10 cellular contexts compared by ENCODE assay signal in genomic region chr3:158091526-158091925, GRCh38. TPM values are rescaled to one million over a fixed set of nuclear protein-coding genes. Genes with fewer than 3 reads are reported as not detected.
A peak's percentile ranks its signal among the peaks of the same experiment; 100 is the strongest.
DNase-seq lines count a peak whose midpoint lies in the region; ATAC-seq and TF ChIP-seq lines count a peak whose summit lies in the region.
"Had no signal": no experiment of that assay in that cellular context is flagged by ENCODE, and none has a peak within 500 bp of the region (broad histone marks: within the 10 kb centered on the region; RNA-seq: fewer than 3 reads in every experiment).

No MANE protein-coding gene starts in this region.

- H3K27ac ChIP-seq in GM23248 (no peak overlapping the region), psoas muscle (no peak overlapping the region)

- H2AFZ ChIP-seq in GM23248, result 0 out of 2 replicates have a peak overlapping the region, but pooled peaks have one; percentile 19

- no peaks in the 10 kb centered on the region for H3K9me2 ChIP-seq in GM23248 (ENCODE audit: insufficient read depth)

- DNase-seq in GM23248 (peak; percentile 56), NCI-H69 (lab: John Stamatoyannopoulos, UW) (peak; percentile 23), epidermal melanocyte (ENCODE audit: insufficient read length, low spot score) (peak; percentile 63), psoas muscle (no peak), NAMALWA (ENCODE audit: low spot score) (no peak)
- no peak for DNase-seq in activated CD4-positive, CD25-positive, alpha-beta regulatory T cell treated with anti-CD3 and anti-CD28 coated beads, Interleukin-2, amount 50 U/mL, for 72 hours
- DNase-seq in effector CD8-positive, alpha-beta T cell (lab: John Stamatoyannopoulos, UW), result no peak
- DNase-seq: activated CD8-positive, alpha-beta T cell treated with anti-CD3 and anti-CD28 coated beads for 36 hours; PC-3 had no signal

- H3K4me1 ChIP-seq in GM23248 (ENCODE audit: insufficient read depth) (no peaks in the 10 kb centered on the region), psoas muscle (no peaks in the 10 kb centered on the region)

- H3K27me3 ChIP-seq in GM23248 (replicated peaks; ENCODE audit: insufficient read depth) (no peaks in the 10 kb centered on the region), psoas muscle (ENCODE audit: insufficient read depth in 3 of 3, low read length in 2 of 3) (peaks cover 14 to 42% (median 16%) of the 10 kb centered on the region in 3 donors)

- no peak for ATAC-seq in psoas muscle
- ATAC-seq: activated CD8-positive, alpha-beta T cell treated with anti-CD3 and anti-CD28 coated beads for 36 hours; left lobe of liver; PC-3 had no signal

- in situ Hi-C loops in GM23248 (cut with MboI), result no loop called here

- peak; percentile 13 for TF ChIP-seq CTCF in psoas muscle (IDR thresholded peaks at IDR 0.05)

- intact Hi-C loops in psoas muscle (cut with DNase I), result loop anchor here in 1 of 2 donors (5.0 kb wide), 1 partner anchor 341 kb away; no protein-coding TSS in a partner anchor

- no peak overlapping the region for H3K4me2 ChIP-seq in GM23248 (ENCODE audit: unreplicated experiment)

- H3K9me3 ChIP-seq in GM23248 (ENCODE audit: low read depth), result no peaks in the 10 kb centered on the region
- no peaks in the 10 kb centered on the region for H3K9me3 ChIP-seq in psoas muscle

- no peaks in the 10 kb centered on the region for H3F3A ChIP-seq in GM23248 (ENCODE audit: insufficient read depth)

- H3K9ac ChIP-seq in GM23248, result no peak overlapping the region

- H3K79me2 ChIP-seq in GM23248 (ENCODE audit: insufficient read depth), result no peaks in the 10 kb centered on the region

- H4K20me1 ChIP-seq in GM23248 (ENCODE audit: insufficient read depth), result no peaks in the 10 kb centered on the region

- peaks cover 6% of the 10 kb centered on the region; the same call in 1 of the 2 replicates for H3K36me3 ChIP-seq in GM23248 (ENCODE audit: low read depth)
- H3K36me3 ChIP-seq in psoas muscle (ENCODE audit: insufficient read depth in 1 of 2, low read depth in 1 of 2), result no peaks in the 10 kb centered on the region

- WGBS in GM23248 (ENCODE audit: low coverage in 1 of 2, low lambda C conversion rate in 2 of 2, missing lambda C conversion rate in 2 of 2), 2 experiments, result 37 to 42% methylated on average over 5 of the region's 5 CpGs
- WGBS in psoas muscle, 3 donors, result 18 to 31% (median 27%) methylated on average over 5 of the region's 5 CpGs

- H3K4me3 ChIP-seq in GM23248 (no peak overlapping the region), psoas muscle (no peak overlapping the region)

RNA-seq across cellular contexts. Expression of gene SHOX2, which starts 14.7 kb away (rescaled TPM):
- total RNA-seq in GM23248 (2014; rRNA removed; shearing (Covaris generic)), result 16.1 and 17.7 TPM in 2 replicates
- 10.5 and 10.6 TPM in 2 replicates for polyA plus RNA-seq in GM23248 (2016; fragmentation: Nextera tagmentation; extraction: Ambion mirVana)
- total RNA-seq in psoas muscle, result under 1 TPM in 3 of 4 donors, not detected in 1; 0.13 to 0.24 (median 0.20) TPM
- polyA plus RNA-seq in psoas muscle, result under 1 TPM; 0.22 to 0.34 (median 0.30) TPM
- total RNA-seq: activated CD8-positive, alpha-beta T cell treated with anti-CD3 and anti-CD28 coated beads for 36 hours; left lobe of liver had no signal

RNA-seq across cellular contexts. Expression of gene RSRC1, which starts 18.4 kb away (rescaled TPM):
- 30.7 and 34.6 TPM in 2 replicates for total RNA-seq in GM23248 (2014; rRNA removed; shearing (Covaris generic))
- 28.5 and 30.2 TPM in 2 replicates for polyA plus RNA-seq in GM23248 (2016; fragmentation: Nextera tagmentation; extraction: Ambion mirVana)
- 10 to 100 TPM; 16.1 to 26.3 (median 19.4) TPM for total RNA-seq in psoas muscle
- 10 to 100 TPM; 12.9 to 27.2 (median 19.8) TPM for polyA plus RNA-seq in psoas muscle

Comparison
In these comparisons a context has a peak if more than half of its experiments do, and no peak if none do; other contexts are left out.
1. DNase-seq: peak in GM23248 (single experiment), NCI-H69 (single experiment) and epidermal melanocyte (single experiment); none in psoas muscle (0 of 2), activated CD4-positive, CD25-positive, alpha-beta regulatory T cell treated with anti-CD3 and anti-CD28 coated beads, Interleukin-2, amount 50 U/mL, for 72 hours (single experiment), effector CD8-positive, alpha-beta T cell (single experiment) and NAMALWA (single experiment).
2. RNA of gene SHOX2, which starts 14.7 kb away (total RNA-seq): 16.1 to 17.7 TPM in GM23248; 0.13 to 0.24 TPM in psoas muscle; every median in the first group is over 10 times any median in the second.